Comparison of ENCODE assay signal across 10 cellular contexts in genomic region chr1:55288245-55288644, GRCh38.
DNase-seq lines count a peak whose midpoint lies in the region; ATAC-seq, FAIRE-seq and TF ChIP-seq lines count a peak whose summit lies in the region.
"Had no signal": no experiment of that assay in that cellular context is flagged by ENCODE, and none has a peak within 500 bp of the region (broad histone marks: within the 10 kb centered on the region; RNA-seq: fewer than 3 reads in every experiment).

No MANE protein-coding gene starts in this region.

- H3K4me3 ChIP-seq in A673 (ENCODE audit: low read depth, low read length, poor library complexity, severe bottlenecking) (peak overlapping the region; percentile 20), sigmoid colon (no peak overlapping the region)
- H3K4me3 ChIP-seq: right atrium auricular region had no signal

- DNase-seq in A673 (ENCODE audit: low spot score) = peak; percentile 80
- peak; percentile 61 for DNase-seq in NCI-H2107 treated with DMSO at 0.1 percent for 48 hours (lab: John Stamatoyannopoulos, UW; ENCODE audit: unreplicated experiment)
- DNase-seq in sigmoid colon = no peak
- no peak for DNase-seq in frontal cortex (ENCODE audit: low spot score in 2 of 2)
- no peak for DNase-seq in effector CD4-positive, alpha-beta T cell
- no peak for DNase-seq in NCI-H69 (lab: John Stamatoyannopoulos, UW)
- DNase-seq: SW 1271 had no signal

- ATAC-seq in GM18909 (IDR thresholded peaks at IDR 0.05; ENCODE audit: poor library complexity, unreplicated experiment) (peak; percentile 87), HG02852 (IDR thresholded peaks at IDR 0.05; ENCODE audit: unreplicated experiment) (peak; percentile 92)

- TF ChIP-seq POLR2A in sigmoid colon (IDR thresholded peaks at IDR 0.05) = no peak

- H3K36me3 ChIP-seq in A673 (ENCODE audit: insufficient read depth, low read length, poor library complexity, severe bottlenecking) = no peaks in the 10 kb centered on the region
- H3K36me3 ChIP-seq in sigmoid colon = no peaks in the 10 kb centered on the region
- H3K36me3 ChIP-seq: right atrium auricular region had no signal

- no peaks in the 10 kb centered on the region for H3K9me3 ChIP-seq in A673 (ENCODE audit: low read depth, low read length, poor library complexity, severe bottlenecking)
- H3K9me3 ChIP-seq in sigmoid colon = no peaks in the 10 kb centered on the region
- H3K9me3 ChIP-seq: right atrium auricular region had no signal

- WGBS in sigmoid colon, 2 donors = 84 to 86% methylated on average over 13 of the region's 13 CpGs

- no peaks in the 10 kb centered on the region for H3K27me3 ChIP-seq in A673 (replicated peaks; ENCODE audit: insufficient read depth, low read depth, low read length, poor library complexity)
- no peaks in the 10 kb centered on the region for H3K27me3 ChIP-seq in sigmoid colon
- H3K27me3 ChIP-seq: right atrium auricular region had no signal

- TF ChIP-seq CTCF in A673 (conservative IDR thresholded peaks at IDR 0.05; ENCODE audit: low read depth, low read length) (no peak), sigmoid colon (IDR thresholded peaks at IDR 0.05) (no peak)

- TF ChIP-seq EP300 in sigmoid colon (IDR thresholded peaks at IDR 0.05) = peak in 1 of 4 donors; percentile 15

- intact Hi-C loops in A673 (cut with micrococcal nuclease; ENCODE audit: unreplicated experiment) = loop anchor here (5.0 kb wide), 1 partner anchor 1294 kb away; no protein-coding TSS in a partner anchor
- intact Hi-C loops in sigmoid colon (cut with DNase I) = no loop called here

- FAIRE-seq in frontal cortex (lab: Jason Lieb, UNC) = no peak

- CTCF ChIA-PET in A673 (lab: Charles Lee) = no interaction called here

- BruUV-seq in A673 (replicated peaks; lab: Mats Ljungman, UMichigan) = no TSS peak

- H3K27ac ChIP-seq in A673 (ENCODE audit: low read depth, low read length, poor library complexity, severe bottlenecking) = no peak overlapping the region
- no peak overlapping the region for H3K27ac ChIP-seq in sigmoid colon
- H3K27ac ChIP-seq: right atrium auricular region had no signal

- POLR2A ChIA-PET in A673 (lab: Charles Lee; ENCODE audit: low non-redundant PET) = no interaction called here

- H3K4me1 ChIP-seq in A673 (ENCODE audit: insufficient read depth, low read length, poor library complexity, severe bottlenecking) (peaks cover 6% of the 10 kb centered on the region), sigmoid colon (no peaks in the 10 kb centered on the region)
- H3K4me1 ChIP-seq: right atrium auricular region had no signal

Comparison
In these comparisons a context has a peak if more than half of its experiments do, and no peak if none do; other contexts are left out.
1. DNase-seq: peak in A673 (single experiment) and NCI-H2107 treated with DMSO at 0.1 percent for 48 hours (single experiment); none in sigmoid colon (single experiment), frontal cortex (0 of 2), effector CD4-positive, alpha-beta T cell (single experiment) and NCI-H69 (single experiment).